In genomic region chr15:44710236-44711088, GRCh38 we compare ENCODE assay signal across 8 cellular contexts. TPM values are rescaled to one million over a fixed set of nuclear protein-coding genes. Genes with fewer than 3 reads are reported as not detected.
A peak's percentile ranks its signal among the peaks of the same experiment; 100 is the strongest.
DNase-seq lines count a peak whose midpoint lies in the region; ATAC-seq, FAIRE-seq and TF ChIP-seq lines count a peak whose summit lies in the region.

No MANE protein-coding gene starts in this region.

- no peak for ATAC-seq in stimulated activated effector memory CD8-positive, alpha-beta T cell treated with anti-CD3 and anti-CD28 coated beads, Interleukin-12 subunit alpha, Interleukin-12 subunit beta, amount 100 ng/mL, for 72 hours

- peak; percentile 79 for FAIRE-seq in GM12892 (lab: Jason Lieb, UNC)

- no peaks in the 10 kb centered on the region for H3K9me3 ChIP-seq in iPS DF 6.9 (ENCODE audit: control insufficient read depth, insufficient read depth, low read length)

- peak overlapping the region; percentile 99 for H3K4me3 Mint-ChIP-seq in stimulated activated effector memory CD8-positive, alpha-beta T cell treated with anti-CD3 and anti-CD28 coated beads, Interleukin-12 subunit alpha, Interleukin-12 subunit beta, amount 100 ng/mL, for 72 hours

- H3K36me3 Mint-ChIP-seq in stimulated activated effector memory CD8-positive, alpha-beta T cell treated with anti-CD3 and anti-CD28 coated beads, Interleukin-12 subunit alpha, Interleukin-12 subunit beta, amount 100 ng/mL, for 72 hours: peaks cover 64% of the 10 kb centered on the region

- no peaks in the 10 kb centered on the region for H3K36me3 ChIP-seq in iPS DF 6.9 (ENCODE audit: control insufficient read depth, insufficient read depth, low read length)

- H3K4me3 ChIP-seq in iPS DF 6.9 (ENCODE audit: low read length): peak overlapping the region; percentile 56; the same call in 1 of the 2 replicates

- H3K27me3 ChIP-seq in iPS DF 6.9 (ENCODE audit: control insufficient read depth, insufficient read depth, low read length): no peaks in the 10 kb centered on the region; the same call in 1 of the 2 replicates

- peak; percentile 49; the same call in 1 of the 2 replicates for TF ChIP-seq POLR2A in GM12892 (IDR thresholded peaks at IDR 0.05; ENCODE audit: low read depth, low read length)

- no peaks in the 10 kb centered on the region for H3K9me3 Mint-ChIP-seq in stimulated activated effector memory CD8-positive, alpha-beta T cell treated with anti-CD3 and anti-CD28 coated beads, Interleukin-12 subunit alpha, Interleukin-12 subunit beta, amount 100 ng/mL, for 72 hours

- H3K27ac ChIP-seq in adipose tissue (ENCODE audit: low read depth, low read length): peak overlapping the region; percentile 99
- H3K27ac ChIP-seq in iPS DF 6.9 (ENCODE audit: low read length): no peak overlapping the region

- DNase-seq in A172 (ENCODE audit: low spot score) (peak; percentile 47), GM12892 (ENCODE audit: insufficient read length) (no peak), NCI-H748 (lab: John Stamatoyannopoulos, UW; ENCODE audit: unreplicated experiment) (peak; percentile 18), iPS DF 6.9 (ENCODE audit: low read depth, low spot score) (no peak), NCI-H187 (lab: John Stamatoyannopoulos, UW) (no peak), DMS153 (lab: John Stamatoyannopoulos, UW) (no peak)
- peak in 1 of 2 donors; percentile 71 for DNase-seq in stimulated activated effector memory CD8-positive, alpha-beta T cell treated with anti-CD3 and anti-CD28 coated beads, Interleukin-12 subunit alpha, Interleukin-12 subunit beta, amount 100 ng/mL, for 72 hours (ENCODE audit: low spot score in 2 of 2)

- no peaks in the 10 kb centered on the region for H3K4me1 ChIP-seq in iPS DF 6.9 (ENCODE audit: control insufficient read depth, insufficient read depth, low read length)

- H3K4me1 Mint-ChIP-seq in stimulated activated effector memory CD8-positive, alpha-beta T cell treated with anti-CD3 and anti-CD28 coated beads, Interleukin-12 subunit alpha, Interleukin-12 subunit beta, amount 100 ng/mL, for 72 hours: peaks cover 61% of the 10 kb centered on the region

- 13 to 33% (median 13%) methylated on average over 11 of the region's 11 CpGs for WGBS in adipose tissue, 3 donors
- WGBS in iPS DF 6.9 (ENCODE audit: insufficient coverage, insufficient read length): no CpG with 5 or more reads among the region's 11 CpGs

- H3K27ac Mint-ChIP-seq in stimulated activated effector memory CD8-positive, alpha-beta T cell treated with anti-CD3 and anti-CD28 coated beads, Interleukin-12 subunit alpha, Interleukin-12 subunit beta, amount 100 ng/mL, for 72 hours: peak overlapping the region; percentile 100

RNA-seq across cellular contexts. Expression of gene PATL2, which starts 0.7 kb away (rescaled TPM):
- total RNA-seq in A172 (2014; rRNA removed; shearing (Covaris generic)): not detected in 2 replicates
- 12.6 TPM for polyA plus RNA-seq in GM12892 (2012; ENCODE audit: missing spikeins)
- under 1 TPM in 2 of 3 donors, not detected in 1; 0.47 to 0.54 TPM for polyA plus RNA-seq in adipose tissue

RNA-seq across cellular contexts. Expression of gene B2M, which starts 0.9 kb away (rescaled TPM):
- total RNA-seq in A172 (2014; rRNA removed; shearing (Covaris generic)): 2,498 and 2,773 TPM in 2 replicates
- 10,745 TPM for polyA plus RNA-seq in GM12892 (2012; ENCODE audit: missing spikeins)
- polyA plus RNA-seq in adipose tissue: 1,000 to 10,000 TPM; 1,145 to 2,871 (median 2,103) TPM

RNA-seq across cellular contexts. Expression of gene TRIM69, which starts 25.9 kb away (rescaled TPM):
- total RNA-seq in A172 (2014; rRNA removed; shearing (Covaris generic)): 16.4 and 16.5 TPM in 2 replicates
- 41.6 TPM for polyA plus RNA-seq in GM12892 (2012; ENCODE audit: missing spikeins)
- 10 to 100 TPM in 2 of 3 donors, 1 to 10 TPM in 1; 5.1 to 26.1 (median 15.1) TPM for polyA plus RNA-seq in adipose tissue

RNA-seq across cellular contexts. Expression of gene SPG11, which starts 47.0 kb away (rescaled TPM):
- 26.8 and 27.0 TPM in 2 replicates for total RNA-seq in A172 (2014; rRNA removed; shearing (Covaris generic))
- 47.6 TPM for polyA plus RNA-seq in GM12892 (2012; ENCODE audit: missing spikeins)
- 10 to 100 TPM; 13.7 to 19.1 (median 17.8) TPM for polyA plus RNA-seq in adipose tissue

Comparison
In these comparisons a context has a peak if more than half of its experiments do, and no peak if none do; other contexts are left out.
1. DNase-seq: peak in A172 (single experiment) and NCI-H748 (single experiment); none in GM12892 (single experiment), iPS DF 6.9 (single experiment), NCI-H187 (0 of 2) and DMS153 (single experiment).